In the genomic region with DNA sequence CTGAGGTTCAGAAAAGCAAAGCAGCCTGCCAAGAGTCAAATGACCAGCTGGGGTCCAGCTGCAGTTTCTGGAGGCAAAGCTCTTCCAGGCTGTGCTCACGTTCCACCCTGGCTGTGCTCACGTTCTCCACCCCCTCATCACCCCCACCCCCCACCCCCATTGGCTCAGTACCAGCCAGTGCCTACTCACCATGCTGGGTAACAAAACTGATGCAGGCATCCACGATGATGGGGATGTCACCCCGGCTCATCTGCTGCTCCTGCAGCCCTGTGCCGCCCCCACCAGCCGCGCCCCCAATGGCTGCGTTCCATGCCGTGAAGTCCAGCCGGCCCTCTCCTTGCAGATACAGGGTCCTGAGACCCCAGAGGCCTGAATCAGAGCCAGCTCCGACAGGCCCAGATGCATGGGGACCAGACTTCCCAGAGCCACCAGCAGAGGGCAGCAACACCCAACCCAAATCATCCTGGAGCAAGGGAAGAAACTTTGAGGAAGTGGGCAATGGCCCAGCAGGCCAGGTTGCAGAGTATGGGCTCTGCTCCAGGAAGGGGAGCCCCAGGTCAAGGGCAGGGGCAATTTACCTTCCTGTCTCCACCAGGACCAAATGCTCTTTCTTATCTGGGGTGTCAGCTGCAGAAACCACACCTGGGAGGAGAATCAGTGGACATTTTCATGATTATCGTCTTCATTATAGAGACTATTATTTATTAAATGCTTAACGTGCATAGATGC, we compare ENCODE assay signal across 8 cellular contexts. TPM values are rescaled to one million over a fixed set of nuclear protein-coding genes. Genes with fewer than 3 reads are reported as not detected.
DNase-seq lines count a peak whose midpoint lies in the region; ATAC-seq lines count a peak whose summit lies in the region.

No MANE protein-coding gene starts in this region.

- intact Hi-C loops in activated CD4-positive, alpha-beta T cell treated with anti-CD3 and anti-CD28 coated beads, Interleukin-2, amount 10 ng/mL, durations not matched to agents 24 days and 14 days (cut with micrococcal nuclease), result loop anchor here (1.0 to 10.0 kb wide), 4 partner anchors 28 to 214 kb away; no protein-coding TSS in a partner anchor

- H3K27me3 Mint-ChIP-seq in activated CD4-positive, alpha-beta T cell treated with anti-CD3 and anti-CD28 coated beads, Interleukin-2, amount 10 ng/mL, durations not matched to agents 24 days and 14 days, result no peaks in the 10 kb centered on the region

- H3K4me1 Mint-ChIP-seq in activated CD4-positive, alpha-beta T cell treated with anti-CD3 and anti-CD28 coated beads, Interleukin-2, amount 10 ng/mL, durations not matched to agents 24 days and 14 days, result peaks cover 4% of the 10 kb centered on the region

- no peak overlapping the region for H3K4me3 Mint-ChIP-seq in activated CD4-positive, alpha-beta T cell treated with anti-CD3 and anti-CD28 coated beads, Interleukin-2, amount 10 ng/mL, durations not matched to agents 24 days and 14 days

- peaks cover 2% of the 10 kb centered on the region for H3K36me3 Mint-ChIP-seq in activated CD4-positive, alpha-beta T cell treated with anti-CD3 and anti-CD28 coated beads, Interleukin-2, amount 10 ng/mL, durations not matched to agents 24 days and 14 days (ENCODE audit: low read depth)

- DNase-seq in Ammon's horn (ENCODE audit: low spot score) (peak; percentile 81), NCI-H226 (peak; percentile 23), dedifferentiated amniotic fluid mesenchymal stem cell (ENCODE audit: extremely low spot score) (peak; percentile 61), lung microvascular endothelial cell (ENCODE audit: low read depth in 2 of 2) (peak; percentile 72 to 81)
- peak; percentile 93 for DNase-seq in activated CD4-positive, alpha-beta T cell treated with anti-CD3 and anti-CD28 coated beads, Interleukin-2, amount 10 ng/mL, durations not matched to agents 24 days and 14 days
- DNase-seq in stimulated activated CD8-positive, alpha-beta memory T cell treated with anti-CD3 and anti-CD28 coated beads, Interleukin-15, amount 100 ng/mL, for 48 hours (ENCODE audit: low read depth in 2 of 2), result peak; percentile 32 to 56

- peak overlapping the region; percentile 26 for H3K27ac Mint-ChIP-seq in activated CD4-positive, alpha-beta T cell treated with anti-CD3 and anti-CD28 coated beads, Interleukin-2, amount 10 ng/mL, durations not matched to agents 24 days and 14 days

- peak; percentile 71 for ATAC-seq in GM18520 (IDR thresholded peaks at IDR 0.05; ENCODE audit: unreplicated experiment)
- ATAC-seq in HG03039 (IDR thresholded peaks at IDR 0.05; ENCODE audit: unreplicated experiment), result peak; percentile 87

- H3K9me3 Mint-ChIP-seq in activated CD4-positive, alpha-beta T cell treated with anti-CD3 and anti-CD28 coated beads, Interleukin-2, amount 10 ng/mL, durations not matched to agents 24 days and 14 days, result no peaks in the 10 kb centered on the region

RNA-seq across cellular contexts. Expression of a gene that starts 13.7 kb away (rescaled TPM):
- 33.1 and 34.5 TPM in 2 replicates for total RNA-seq in activated CD4-positive, alpha-beta T cell treated with anti-CD3 and anti-CD28 coated beads, Interleukin-2, amount 10 ng/mL, durations not matched to agents 24 days and 14 days
- 9.3 and 10.5 TPM in 2 replicates for total RNA-seq in lung microvascular endothelial cell

RNA-seq across cellular contexts. Expression of a gene that starts 17.1 kb away (rescaled TPM):
- total RNA-seq in activated CD4-positive, alpha-beta T cell treated with anti-CD3 and anti-CD28 coated beads, Interleukin-2, amount 10 ng/mL, durations not matched to agents 24 days and 14 days, result 9.2 and 10.9 TPM in 2 replicates
- 22.4 and 30.8 TPM in 2 replicates for total RNA-seq in lung microvascular endothelial cell

RNA-seq across cellular contexts. Expression of a gene that starts 28.1 kb away (rescaled TPM):
- 24.1 TPM in 2 replicates for total RNA-seq in activated CD4-positive, alpha-beta T cell treated with anti-CD3 and anti-CD28 coated beads, Interleukin-2, amount 10 ng/mL, durations not matched to agents 24 days and 14 days
- total RNA-seq in lung microvascular endothelial cell, result 5.6 and 6.1 TPM in 2 replicates

RNA-seq across cellular contexts. Expression of a gene that starts 28.2 kb away (rescaled TPM):
- 88.1 and 92.3 TPM in 2 replicates for total RNA-seq in activated CD4-positive, alpha-beta T cell treated with anti-CD3 and anti-CD28 coated beads, Interleukin-2, amount 10 ng/mL, durations not matched to agents 24 days and 14 days
- 45.0 and 48.2 TPM in 2 replicates for total RNA-seq in lung microvascular endothelial cell

RNA-seq across cellular contexts. Expression of a gene that starts 46.1 kb away (rescaled TPM):
- 225 and 232 TPM in 2 replicates for total RNA-seq in activated CD4-positive, alpha-beta T cell treated with anti-CD3 and anti-CD28 coated beads, Interleukin-2, amount 10 ng/mL, durations not matched to agents 24 days and 14 days
- total RNA-seq in lung microvascular endothelial cell, result 28.8 and 29.6 TPM in 2 replicates

Comparison
In these comparisons a context has a peak if more than half of its experiments do, and no peak if none do; other contexts are left out.
1. Peak in every context shown above with its lines: DNase-seq and ATAC-seq.
2. DNase-seq: peak in every context shown above with its lines; median percentile 93 in activated CD4-positive, alpha-beta T cell treated with anti-CD3 and anti-CD28 coated beads, Interleukin-2, amount 10 ng/mL, durations not matched to agents 24 days and 14 days; 81 in Ammon's horn; 76 in lung microvascular endothelial cell; 61 in dedifferentiated amniotic fluid mesenchymal stem cell; 44 in stimulated activated CD8-positive, alpha-beta memory T cell treated with anti-CD3 and anti-CD28 coated beads, Interleukin-15, amount 100 ng/mL, for 48 hours; 23 in NCI-H226.